15 cellular contexts compared by ENCODE assay signal in the genomic region with DNA sequence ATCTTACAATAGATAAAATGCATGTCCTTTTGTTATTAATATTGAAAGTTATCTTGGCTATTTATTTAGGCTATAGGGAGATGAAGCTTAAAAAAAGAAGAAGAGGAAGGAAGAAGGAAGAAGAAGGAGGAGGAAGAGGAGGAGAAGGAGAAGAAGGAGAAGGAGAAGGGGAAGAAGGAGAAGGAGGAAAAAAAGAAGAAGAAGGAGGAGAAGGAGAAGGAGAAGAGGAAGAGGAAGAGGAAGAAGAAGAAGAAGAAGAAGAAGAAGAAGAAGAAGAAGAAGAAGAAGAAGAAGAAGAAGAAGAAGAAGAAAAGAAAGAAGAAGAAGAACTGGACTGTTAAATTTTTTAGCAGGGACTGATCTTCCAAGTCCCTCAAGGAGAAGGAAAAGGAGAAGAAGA. TPM values are rescaled to one million over a fixed set of nuclear protein-coding genes. Genes with fewer than 3 reads are reported as not detected.
DNase-seq lines count a peak whose midpoint lies in the region; ATAC-seq, FAIRE-seq and TF ChIP-seq lines count a peak whose summit lies in the region.
"Not testable (repeated sequence)": the region's sequence is repeated elsewhere in the genome, so short reads cannot be mapped to it uniquely, and the experiment has no call there.
"Had no signal": no experiment of that assay in that cellular context is flagged by ENCODE, and none has a peak within 500 bp of the region (broad histone marks: within the 10 kb centered on the region; RNA-seq: fewer than 3 reads in every experiment).

No MANE protein-coding gene starts in this region.

- not testable (repeated sequence) for H2AFZ ChIP-seq in K562 (ENCODE audit: low read depth, low read length); HepG2 (ENCODE audit: low read length)

- intact Hi-C loops in CD14-positive monocyte (cut with micrococcal nuclease); K562 (cut with micrococcal nuclease); dendritic cell treated with granulocyte-macrophage colony-stimulating factor and Interleukin-4, amounts not matched to agents 40 ng/mL and 50 ng/mL, for 4 days (cut with micrococcal nuclease); HepG2 (cut with micrococcal nuclease; ENCODE audit: unreplicated experiment): not testable (repeated sequence)

- not testable (repeated sequence) for FAIRE-seq in K562 (lab: Jason Lieb, UNC); HepG2 (lab: Jason Lieb, UNC)

- H3K79me2 ChIP-seq in K562 (ENCODE audit: control insufficient read depth, insufficient read depth, low read length); HepG2 (ENCODE audit: insufficient read depth, low read length): not testable (repeated sequence)

- not testable (repeated sequence) for H3K36me3 ChIP-seq in HEK293 (ENCODE audit: control insufficient read depth in 2 of 2, insufficient read depth in 1 of 2, low read length in 2 of 2); K562 (ENCODE audit: control insufficient read depth, insufficient read depth, low read length); neutrophil
- peaks cover 2 to 16% of the 10 kb centered on the region in 2 experiments; a peak in 4 of 5 replicates for H3K36me3 ChIP-seq in HepG2 (replicated peaks in 1 of 2; ENCODE audit: control insufficient read depth in 1 of 2, insufficient read depth in 2 of 2, low read length in 2 of 2)

- H3K27ac ChIP-seq in HEK293 (ENCODE audit: extremely low read depth, low read depth, low read length); K562 (ENCODE audit: extremely low read depth, low read depth, low read length); HepG2 (ENCODE audit: extremely low read length, insufficient read depth, low read length): not testable (repeated sequence)
- H3K27ac ChIP-seq in neutrophil = peak overlapping the region; percentile 35

- H3K27me3 ChIP-seq in K562 (ENCODE audit: control insufficient read depth in 2 of 2, insufficient read depth in 2 of 2, low read length in 2 of 2); HepG2 (ENCODE audit: control insufficient read depth in 1 of 2, insufficient read depth in 2 of 2, low read length in 2 of 2); neutrophil: not testable (repeated sequence)

- not testable (repeated sequence) for H3K4me3 ChIP-seq in HEK293 (ENCODE audit: low read depth, low read length); K562; HepG2 (replicated peaks in 1 of 3; ENCODE audit: insufficient read depth in 1 of 3, low read depth in 2 of 3, low read length in 3 of 3); neutrophil (ENCODE audit: low read depth in 1 of 2, low read length in 1 of 2)

- peak overlapping the region; percentile 23 to 82 (median 66) for H3K27ac Mint-ChIP-seq in CD14-positive monocyte
- H3K27ac Mint-ChIP-seq in dendritic cell treated with granulocyte-macrophage colony-stimulating factor and Interleukin-4, amounts not matched to agents 40 ng/mL and 50 ng/mL, for 4 days = peak overlapping the region; percentile 48
- H3K27ac Mint-ChIP-seq in stimulated activated naive B cell treated with anti-CD40 and anti-IgM and Interleukin-4, amounts not matched to agents 10 μg/mL and 1 μg/mL and 100 μg/mL, for 72 hours = peak overlapping the region; percentile 37

- H3K36me3 Mint-ChIP-seq in CD14-positive monocyte = peaks cover 25 to 27% of the 10 kb centered on the region in 2 donors
- H3K36me3 Mint-ChIP-seq in dendritic cell treated with granulocyte-macrophage colony-stimulating factor and Interleukin-4, amounts not matched to agents 40 ng/mL and 50 ng/mL, for 4 days (ENCODE audit: low read depth) = peaks cover 11% of the 10 kb centered on the region
- H3K36me3 Mint-ChIP-seq in stimulated activated naive B cell treated with anti-CD40 and anti-IgM and Interleukin-4, amounts not matched to agents 10 μg/mL and 1 μg/mL and 100 μg/mL, for 72 hours = not testable (repeated sequence)

- not testable (repeated sequence) for TF ChIP-seq CTCF in CD14-positive monocyte (IDR thresholded peaks at IDR 0.05); HEK293 (tag by site-specific recombination; IDR thresholded peaks at IDR 0.05); K562 (IDR thresholded peaks at IDR 0.05 in 2 of 3, conservative IDR thresholded peaks at IDR 0.05 in 1 of 3; ENCODE audit: insufficient read depth in 2 of 3, low read depth in 1 of 3, low read length in 3 of 3); HepG2 (CRISPR knock-in tag; IDR thresholded peaks at IDR 0.05); neutrophil (IDR thresholded peaks at IDR 0.05)

- not testable (repeated sequence) for H3K9ac ChIP-seq in K562 (ENCODE audit: insufficient read depth in 1 of 2, low read depth in 2 of 2, low read length in 2 of 2); HepG2 (ENCODE audit: insufficient read depth, low read depth, low read length)

- BruUV-seq in K562 (replicated peaks; lab: Mats Ljungman, UMichigan); HepG2 (replicated peaks; lab: Mats Ljungman, UMichigan): not testable (repeated sequence)

- not testable (repeated sequence) for H3K9me3 ChIP-seq in HEK293 (ENCODE audit: control insufficient read depth, insufficient read depth, low read depth, low read length); K562 (replicated peaks; ENCODE audit: control insufficient read depth, insufficient read depth, low read depth, low read length); HepG2 (ENCODE audit: low read length); neutrophil

- H3K4me1 Mint-ChIP-seq in CD14-positive monocyte; dendritic cell treated with granulocyte-macrophage colony-stimulating factor and Interleukin-4, amounts not matched to agents 40 ng/mL and 50 ng/mL, for 4 days (ENCODE audit: low read depth); stimulated activated naive B cell treated with anti-CD40 and anti-IgM and Interleukin-4, amounts not matched to agents 10 μg/mL and 1 μg/mL and 100 μg/mL, for 72 hours: not testable (repeated sequence)

- not testable (repeated sequence) for ATAC-seq in K562; HepG2; stimulated activated naive B cell treated with anti-CD40 and anti-IgM and Interleukin-4, amounts not matched to agents 10 μg/mL and 1 μg/mL and 100 μg/mL, for 72 hours (replicated peaks)

- in situ Hi-C loops in K562 (cut with MboI); HepG2 (cut with HindIII; ENCODE audit: extremely low pct_ligation_motif_present, low pct_unique_long_range_greater_than_20kb): not testable (repeated sequence)

- CTCF ChIA-PET in HEK293 (lab: Yijun Ruan, JAX) = interaction anchor here (0.6 kb wide), 1 partner anchor 819 kb away, joined by 3 read pairs; no protein-coding TSS in a partner anchor
- CTCF ChIA-PET in K562 (lab: Yijun Ruan, JAX; ENCODE audit: low intra/inter-chr PET ratio); HepG2 (lab: Yijun Ruan, JAX; ENCODE audit: low intra/inter-chr PET ratio, low total read pairs): not testable (repeated sequence)

- not testable (repeated sequence) for DNase-seq in CD14-positive monocyte (ENCODE audit: low spot score); K562 (ENCODE audit: extremely low read depth in 1 of 4, low spot score in 3 of 4); HepG2 (ENCODE audit: low spot score); stimulated activated naive B cell treated with anti-CD40 and anti-IgM and Interleukin-4, amounts not matched to agents 10 μg/mL and 1 μg/mL and 100 μg/mL, for 72 hours

- POLR2A ChIA-PET in HEK293 (lab: Yijun Ruan, JAX); K562 (lab: Yijun Ruan, JAX); HepG2 (lab: Yijun Ruan, JAX): not testable (repeated sequence)

- H3K4me1 ChIP-seq in HEK293 (ENCODE audit: control insufficient read depth, insufficient read depth, low read length); K562 (replicated peaks in 1 of 2; ENCODE audit: control insufficient read depth in 2 of 2, insufficient read depth in 2 of 2, low read length in 2 of 2); HepG2 (ENCODE audit: insufficient read depth, low read length); neutrophil (ENCODE audit: control insufficient read depth in 1 of 2, insufficient read depth in 1 of 2, low read depth in 1 of 2, low read length in 1 of 2): not testable (repeated sequence)

- not testable (repeated sequence) for TF ChIP-seq EP300 in K562 (IDR thresholded peaks at IDR 0.05; ENCODE audit: low read length); HepG2 (IDR thresholded peaks at IDR 0.05; ENCODE audit: low read depth in 2 of 2, low read length in 2 of 2); HepG2 (CRISPR knock-in tag; IDR thresholded peaks at IDR 0.05; ENCODE audit: borderline replicate concordance)

- not testable (repeated sequence) for H3K4me2 ChIP-seq in K562 (ENCODE audit: insufficient read depth, low read length); HepG2 (ENCODE audit: low read depth, low read length)

- H3K9me1 ChIP-seq in K562 (ENCODE audit: control insufficient read depth, insufficient read depth, low read length) = not testable (repeated sequence)

- TF ChIP-seq POLR2A in K562 (conservative IDR thresholded peaks at IDR 0.05); HepG2 (IDR thresholded peaks at IDR 0.05; ENCODE audit: insufficient read depth in 1 of 2, low read depth in 2 of 2, low read length in 2 of 2): not testable (repeated sequence)

- TF ChIP-seq RAD21 in K562 (CRISPR knock-in tag; conservative IDR thresholded peaks at IDR 0.05 in 1 of 2, IDR thresholded peaks at IDR 0.05 in 1 of 2); HepG2 (CRISPR knock-in tag; IDR thresholded peaks at IDR 0.05): not testable (repeated sequence)

- not testable (repeated sequence) for H4K20me1 ChIP-seq in K562 (replicated peaks; ENCODE audit: control insufficient read depth, insufficient read depth, low read length); HepG2 (ENCODE audit: insufficient read depth, low read length)

- peaks cover 6 to 12% (median 8%) of the 10 kb centered on the region in 7 donors for H3K9me3 Mint-ChIP-seq in CD14-positive monocyte
- peaks cover 11% of the 10 kb centered on the region for H3K9me3 Mint-ChIP-seq in dendritic cell treated with granulocyte-macrophage colony-stimulating factor and Interleukin-4, amounts not matched to agents 40 ng/mL and 50 ng/mL, for 4 days
- H3K9me3 Mint-ChIP-seq in stimulated activated naive B cell treated with anti-CD40 and anti-IgM and Interleukin-4, amounts not matched to agents 10 μg/mL and 1 μg/mL and 100 μg/mL, for 72 hours = not testable (repeated sequence)

- not testable (repeated sequence) for H3K27me3 Mint-ChIP-seq in CD14-positive monocyte (ENCODE audit: low read depth in 3 of 3); dendritic cell treated with granulocyte-macrophage colony-stimulating factor and Interleukin-4, amounts not matched to agents 40 ng/mL and 50 ng/mL, for 4 days; stimulated activated naive B cell treated with anti-CD40 and anti-IgM and Interleukin-4, amounts not matched to agents 10 μg/mL and 1 μg/mL and 100 μg/mL, for 72 hours

- H3K4me3 Mint-ChIP-seq in CD14-positive monocyte; dendritic cell treated with granulocyte-macrophage colony-stimulating factor and Interleukin-4, amounts not matched to agents 40 ng/mL and 50 ng/mL, for 4 days; stimulated activated naive B cell treated with anti-CD40 and anti-IgM and Interleukin-4, amounts not matched to agents 10 μg/mL and 1 μg/mL and 100 μg/mL, for 72 hours: not testable (repeated sequence)

RNA-seq across cellular contexts. Expression of gene ACSM1, which starts 20.2 kb away (rescaled TPM):
- under 1 TPM in 1 of 2 donors, not detected in 1; 0.26 TPM for polyA plus RNA-seq in CD14-positive monocyte
- 0.49 and 0.53 TPM in 2 replicates for total RNA-seq in K562 (2011; cell fraction: chromatin; rRNA removed; ENCODE audit: low replicate concordance)
- 0.39 TPM in 1 of 2 replicates, not detected in the other for total RNA-seq in K562 (2011; cell fraction: nucleolus; rRNA removed)
- total RNA-seq in K562 (2011; cell fraction: nucleoplasm; rRNA removed) = 0.22 and 0.38 TPM in 2 replicates
- total RNA-seq in K562 (2014; rRNA removed) = 0.09 and 0.37 TPM in 2 replicates
- 0.25 and 0.29 TPM in 2 replicates for total RNA-seq in K562 (2014; rRNA removed; fragmentation: Illumina TruSeq; extraction: Trizol)
- 0.18 TPM in 1 of 2 replicates, not detected in the other for total RNA-seq in K562 (2015; rRNA removed; fragmentation: Illumina TruSeq; extraction: Trizol)
- total RNA-seq in K562 (2021) = 0.20 and 0.24 TPM in 2 replicates
- polyA plus RNA-seq in K562 (2011; rRNA removed) = 0.50 and 1.9 TPM in 2 replicates
- polyA plus RNA-seq in K562 (2011; cell fraction: cytosol; rRNA removed) = 1.1 and 2.1 TPM in 2 replicates
- 0.68 and 1.9 TPM in 2 replicates for polyA plus RNA-seq in K562 (2011; cell fraction: nucleus; rRNA removed)
- 0.22 and 2.0 TPM in 2 replicates for polyA plus RNA-seq in K562 (2012)
- polyA plus RNA-seq in K562 (2014; fragmentation: Illumina TruSeq; extraction: Trizol) = 0.15 and 0.28 TPM in 2 replicates
- under 1 TPM; 0.08 to 0.23 TPM for polyA plus RNA-seq in K562 (2014; fragmentation: Nextera tagmentation; extraction: Ambion mirVana)
- 0.11 and 0.16 TPM in 2 replicates for polyA plus RNA-seq in K562 (2014; rRNA removed)
- polyA minus RNA-seq in K562 (2011; rRNA and poly(A)+ RNA removed) = 0.70 and 0.99 TPM in 2 replicates
- not detected in 2 replicates for polyA minus RNA-seq in K562 (2011; cell fraction: cytosol; rRNA and poly(A)+ RNA removed)
- 0.67 TPM in 1 of 2 replicates, not detected in the other for polyA minus RNA-seq in K562 (2011; cell fraction: nucleus; rRNA and poly(A)+ RNA removed)
- total RNA-seq in HepG2 (2016; rRNA removed; fragmentation: Illumina TruSeq; extraction: Trizol) = 0.71 and 1.1 TPM in 2 replicates
- total RNA-seq in HepG2 (2016; cell fraction: cytosol; rRNA removed; fragmentation: Illumina TruSeq; extraction: Trizol; ENCODE audit: low read depth) = 0.26 and 0.91 TPM in 2 replicates
- total RNA-seq in HepG2 (2016; cell fraction: insoluble cytoplasmic fraction; rRNA removed; fragmentation: Illumina TruSeq; extraction: Trizol) = 0.80 and 0.82 TPM in 2 replicates
- total RNA-seq in HepG2 (2016; cell fraction: membrane; rRNA removed; fragmentation: Illumina TruSeq; extraction: Trizol) = 0.69 and 0.80 TPM in 2 replicates
- 1.1 and 1.6 TPM in 2 replicates for total RNA-seq in HepG2 (2016; cell fraction: nucleus; rRNA removed; fragmentation: Illumina TruSeq; extraction: Trizol)
- 0.73 and 0.77 TPM in 2 replicates for polyA plus RNA-seq in HepG2 (2011; rRNA removed)
- 0.44 and 0.97 TPM in 2 replicates for polyA plus RNA-seq in HepG2 (2011; cell fraction: cytosol; rRNA removed)
- polyA plus RNA-seq in HepG2 (2011; cell fraction: nucleus; rRNA removed) = 0.40 and 1.1 TPM in 2 replicates
- 0.68 and 0.71 TPM in 2 replicates for polyA plus RNA-seq in HepG2 (2012)
- polyA plus RNA-seq in HepG2 (2016; cell fraction: cytosol; fragmentation: Illumina TruSeq; extraction: Trizol; ENCODE audit: low read depth) = 0.17 and 0.42 TPM in 2 replicates
- polyA plus RNA-seq in HepG2 (2016; cell fraction: insoluble cytoplasmic fraction; fragmentation: Illumina TruSeq; extraction: Trizol; ENCODE audit: low read depth) = 0.75 and 0.91 TPM in 2 replicates
- 0.35 and 0.45 TPM in 2 replicates for polyA plus RNA-seq in HepG2 (2016; cell fraction: membrane; fragmentation: Illumina TruSeq; extraction: Trizol; ENCODE audit: low read depth)
- polyA plus RNA-seq in HepG2 (2016; cell fraction: nucleus; fragmentation: Illumina TruSeq; extraction: Trizol; ENCODE audit: insufficient read depth, low read depth) = 0.93 and 1.4 TPM in 2 replicates
- 0.84 TPM in 1 of 2 replicates, not detected in the other for polyA minus RNA-seq in HepG2 (2011; rRNA and poly(A)+ RNA removed; ENCODE audit: low replicate concordance)
- 0.30 TPM in 1 of 2 replicates, not detected in the other for polyA minus RNA-seq in HepG2 (2011; cell fraction: cytosol; rRNA and poly(A)+ RNA removed)
- 0.77 and 0.87 TPM in 2 replicates for polyA minus RNA-seq in HepG2 (2011; cell fraction: nucleus; rRNA and poly(A)+ RNA removed)
- total RNA-seq: A172; A673; Caco-2; CD4-positive, CD25-positive, alpha-beta regulatory T cell; Daoy had no signal
- polyA plus RNA-seq: A549, AG04450, BJ had no signal

RNA-seq across cellular contexts. Expression of gene THUMPD1, which starts 23.9 kb away (rescaled TPM):
- polyA plus RNA-seq in CD14-positive monocyte (10 to 100 TPM; 16.1 to 23.5 TPM), K562 (2011; rRNA removed) (42.2 and 42.7 TPM in 2 replicates), K562 (2014; fragmentation: Illumina TruSeq; extraction: Trizol) (54.0 and 57.4 TPM in 2 replicates), K562 (2014; fragmentation: Nextera tagmentation; extraction: Ambion mirVana) (10 to 100 TPM; 37.8 to 41.0 TPM), K562 (2014; rRNA removed) (53.3 and 54.8 TPM in 2 replicates), HepG2 (2011; rRNA removed) (20.8 and 22.7 TPM in 2 replicates)
- total RNA-seq in K562 (2011; cell fraction: chromatin; rRNA removed; ENCODE audit: low replicate concordance) = 40.9 and 98.8 TPM in 2 replicates
- total RNA-seq in K562 (2011; cell fraction: nucleolus; rRNA removed) = 43.0 and 43.4 TPM in 2 replicates
- 37.9 and 44.9 TPM in 2 replicates for total RNA-seq in K562 (2011; cell fraction: nucleoplasm; rRNA removed)
- total RNA-seq in K562 (2014; rRNA removed) (64.0 and 89.4 TPM in 2 replicates), K562 (2014; rRNA removed; fragmentation: Illumina TruSeq; extraction: Trizol) (77.5 and 94.0 TPM in 2 replicates), K562 (2015; rRNA removed; fragmentation: Illumina TruSeq; extraction: Trizol) (92.6 and 101 TPM in 2 replicates), K562 (2021) (53.6 and 56.8 TPM in 2 replicates), HepG2 (2016; rRNA removed; fragmentation: Illumina TruSeq; extraction: Trizol) (69.1 and 102 TPM in 2 replicates)
- 55.6 and 89.3 TPM in 2 replicates for polyA plus RNA-seq in K562 (2011; cell fraction: cytosol; rRNA removed)
- polyA plus RNA-seq in K562 (2011; cell fraction: nucleus; rRNA removed) = 31.3 and 35.5 TPM in 2 replicates
- 31.6 and 37.8 TPM in 2 replicates for polyA plus RNA-seq in K562 (2012)
- polyA minus RNA-seq in K562 (2011; rRNA and poly(A)+ RNA removed) = 85.1 and 110 TPM in 2 replicates
- 48.6 and 51.1 TPM in 2 replicates for polyA minus RNA-seq in K562 (2011; cell fraction: cytosol; rRNA and poly(A)+ RNA removed)
- polyA minus RNA-seq in K562 (2011; cell fraction: nucleus; rRNA and poly(A)+ RNA removed) = 82.7 and 131 TPM in 2 replicates
- 4.6 and 6.7 TPM in 2 replicates for total RNA-seq in HepG2 (2016; cell fraction: cytosol; rRNA removed; fragmentation: Illumina TruSeq; extraction: Trizol; ENCODE audit: low read depth)
- 71.0 and 103 TPM in 2 replicates for total RNA-seq in HepG2 (2016; cell fraction: insoluble cytoplasmic fraction; rRNA removed; fragmentation: Illumina TruSeq; extraction: Trizol)
- total RNA-seq in HepG2 (2016; cell fraction: membrane; rRNA removed; fragmentation: Illumina TruSeq; extraction: Trizol) = 19.1 and 23.2 TPM in 2 replicates
- 67.8 and 71.7 TPM in 2 replicates for total RNA-seq in HepG2 (2016; cell fraction: nucleus; rRNA removed; fragmentation: Illumina TruSeq; extraction: Trizol)
- polyA plus RNA-seq in HepG2 (2011; cell fraction: cytosol; rRNA removed) = 23.4 and 44.4 TPM in 2 replicates
- polyA plus RNA-seq in HepG2 (2011; cell fraction: nucleus; rRNA removed) = 80.0 and 102 TPM in 2 replicates
- polyA plus RNA-seq in HepG2 (2012) = 29.3 and 38.3 TPM in 2 replicates
- polyA plus RNA-seq in HepG2 (2016; cell fraction: cytosol; fragmentation: Illumina TruSeq; extraction: Trizol; ENCODE audit: low read depth) = 1.6 and 2.0 TPM in 2 replicates
- polyA plus RNA-seq in HepG2 (2016; cell fraction: insoluble cytoplasmic fraction; fragmentation: Illumina TruSeq; extraction: Trizol; ENCODE audit: low read depth) = 67.9 and 69.4 TPM in 2 replicates
- polyA plus RNA-seq in HepG2 (2016; cell fraction: membrane; fragmentation: Illumina TruSeq; extraction: Trizol; ENCODE audit: low read depth) = 6.6 and 7.6 TPM in 2 replicates
- polyA plus RNA-seq in HepG2 (2016; cell fraction: nucleus; fragmentation: Illumina TruSeq; extraction: Trizol; ENCODE audit: insufficient read depth, low read depth) = 48.7 and 49.4 TPM in 2 replicates
- polyA minus RNA-seq in HepG2 (2011; rRNA and poly(A)+ RNA removed; ENCODE audit: low replicate concordance) = 22.2 and 83.8 TPM in 2 replicates
- polyA minus RNA-seq in HepG2 (2011; cell fraction: cytosol; rRNA and poly(A)+ RNA removed) = 34.7 and 43.5 TPM in 2 replicates
- polyA minus RNA-seq in HepG2 (2011; cell fraction: nucleus; rRNA and poly(A)+ RNA removed) = 128 and 146 TPM in 2 replicates

RNA-seq across cellular contexts. Expression of gene ACSM3, which starts 46.1 kb away (rescaled TPM):
- polyA plus RNA-seq in CD14-positive monocyte (1 to 10 TPM; 1.6 to 1.9 TPM), K562 (2011; rRNA removed) (146 and 714 TPM in 2 replicates), K562 (2014; fragmentation: Illumina TruSeq; extraction: Trizol) (167 and 204 TPM in 2 replicates), K562 (2014; fragmentation: Nextera tagmentation; extraction: Ambion mirVana) (100 to 1,000 TPM; 198 to 259 TPM), K562 (2014; rRNA removed) (144 and 177 TPM in 2 replicates), HepG2 (2011; rRNA removed) (74.0 and 84.3 TPM in 2 replicates)
- total RNA-seq in K562 (2011; cell fraction: chromatin; rRNA removed; ENCODE audit: low replicate concordance) = 33.7 and 78.4 TPM in 2 replicates
- 21.3 and 38.4 TPM in 2 replicates for total RNA-seq in K562 (2011; cell fraction: nucleolus; rRNA removed)
- total RNA-seq in K562 (2011; cell fraction: nucleoplasm; rRNA removed) = 43.1 and 57.8 TPM in 2 replicates
- total RNA-seq in K562 (2014; rRNA removed) (97.2 and 112 TPM in 2 replicates), K562 (2014; rRNA removed; fragmentation: Illumina TruSeq; extraction: Trizol) (182 and 199 TPM in 2 replicates), K562 (2015; rRNA removed; fragmentation: Illumina TruSeq; extraction: Trizol) (392 and 420 TPM in 2 replicates), K562 (2021) (128 and 134 TPM in 2 replicates), HepG2 (2016; rRNA removed; fragmentation: Illumina TruSeq; extraction: Trizol) (108 and 125 TPM in 2 replicates)
- 70.4 and 575 TPM in 2 replicates for polyA plus RNA-seq in K562 (2011; cell fraction: cytosol; rRNA removed)
- 74.5 and 364 TPM in 2 replicates for polyA plus RNA-seq in K562 (2011; cell fraction: nucleus; rRNA removed)
- 318 and 712 TPM in 2 replicates for polyA plus RNA-seq in K562 (2012)
- 85.9 and 521 TPM in 2 replicates for polyA minus RNA-seq in K562 (2011; rRNA and poly(A)+ RNA removed)
- polyA minus RNA-seq in K562 (2011; cell fraction: cytosol; rRNA and poly(A)+ RNA removed) = 40.1 and 172 TPM in 2 replicates
- polyA minus RNA-seq in K562 (2011; cell fraction: nucleus; rRNA and poly(A)+ RNA removed) = 35.1 and 255 TPM in 2 replicates
- 16.9 and 17.5 TPM in 2 replicates for total RNA-seq in HepG2 (2016; cell fraction: cytosol; rRNA removed; fragmentation: Illumina TruSeq; extraction: Trizol; ENCODE audit: low read depth)
- 103 and 128 TPM in 2 replicates for total RNA-seq in HepG2 (2016; cell fraction: insoluble cytoplasmic fraction; rRNA removed; fragmentation: Illumina TruSeq; extraction: Trizol)
- total RNA-seq in HepG2 (2016; cell fraction: membrane; rRNA removed; fragmentation: Illumina TruSeq; extraction: Trizol) = 55.2 and 56.2 TPM in 2 replicates
- 194 and 207 TPM in 2 replicates for total RNA-seq in HepG2 (2016; cell fraction: nucleus; rRNA removed; fragmentation: Illumina TruSeq; extraction: Trizol)
- polyA plus RNA-seq in HepG2 (2011; cell fraction: cytosol; rRNA removed) = 50.4 and 63.7 TPM in 2 replicates
- 123 and 153 TPM in 2 replicates for polyA plus RNA-seq in HepG2 (2011; cell fraction: nucleus; rRNA removed)
- 99.7 and 110 TPM in 2 replicates for polyA plus RNA-seq in HepG2 (2012)
- polyA plus RNA-seq in HepG2 (2016; cell fraction: cytosol; fragmentation: Illumina TruSeq; extraction: Trizol; ENCODE audit: low read depth) = 14.1 and 15.2 TPM in 2 replicates
- polyA plus RNA-seq in HepG2 (2016; cell fraction: insoluble cytoplasmic fraction; fragmentation: Illumina TruSeq; extraction: Trizol; ENCODE audit: low read depth) = 156 and 162 TPM in 2 replicates
- 43.7 and 47.6 TPM in 2 replicates for polyA plus RNA-seq in HepG2 (2016; cell fraction: membrane; fragmentation: Illumina TruSeq; extraction: Trizol; ENCODE audit: low read depth)
- polyA plus RNA-seq in HepG2 (2016; cell fraction: nucleus; fragmentation: Illumina TruSeq; extraction: Trizol; ENCODE audit: insufficient read depth, low read depth) = 215 and 247 TPM in 2 replicates
- polyA minus RNA-seq in HepG2 (2011; rRNA and poly(A)+ RNA removed; ENCODE audit: low replicate concordance) = 0.82 and 141 TPM in 2 replicates
- polyA minus RNA-seq in HepG2 (2011; cell fraction: cytosol; rRNA and poly(A)+ RNA removed) = 18.3 and 32.4 TPM in 2 replicates
- polyA minus RNA-seq in HepG2 (2011; cell fraction: nucleus; rRNA and poly(A)+ RNA removed) = 204 and 288 TPM in 2 replicates
- total RNA-seq: A673 had no signal

Comparison
In these comparisons a context has a peak if more than half of its experiments do, and no peak if none do; other contexts are left out.
1. RNA of gene ACSM3, which starts 46.1 kb away (polyA plus RNA-seq): 70.4 to 714 TPM in K562 and 14.1 to 247 TPM in HepG2; 1.6 to 1.9 TPM in CD14-positive monocyte; every median in the first group is over 4 times any median in the second.
2. Peak in every context shown above with its lines, with median percentiles within 50 percentile points of each other: H3K27ac Mint-ChIP-seq.